ENCODE assay signal across 30 cellular contexts in the genomic region with DNA sequence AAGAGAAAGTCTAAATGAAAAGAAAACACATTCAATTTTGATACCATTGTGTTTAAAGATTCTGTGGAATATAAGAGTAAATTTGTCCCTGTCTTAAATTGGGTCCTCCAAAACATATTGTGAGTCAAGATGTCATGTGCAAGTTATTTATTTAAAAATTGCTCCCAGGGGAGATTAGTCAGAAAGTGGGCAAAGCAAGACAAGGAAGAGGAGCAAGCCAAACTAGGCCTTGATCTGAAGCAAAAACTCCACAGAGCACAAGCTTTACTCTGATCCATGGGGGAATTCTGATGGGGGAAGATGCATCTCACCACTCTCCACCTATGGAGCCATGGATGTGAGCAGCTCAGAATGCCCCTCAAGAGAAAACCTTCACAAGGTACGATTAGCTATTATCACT.
DNase-seq lines count a peak whose midpoint lies in the region; ATAC-seq, FAIRE-seq and TF ChIP-seq lines count a peak whose summit lies in the region.
"Had no signal": no experiment of that assay in that cellular context is flagged by ENCODE, and none has a peak within 500 bp of the region (broad histone marks: within the 10 kb centered on the region; RNA-seq: fewer than 3 reads in every experiment).

No MANE protein-coding gene starts in this region.

- TF ChIP-seq CTCF in AG09309 (IDR thresholded peaks at IDR 0.05; ENCODE audit: control insufficient read depth, insufficient read depth, low read depth, low read length, missing control alignments): no peak
- TF ChIP-seq CTCF in activated CD8-positive, alpha-beta T cell treated with anti-CD3 and anti-CD28 coated beads for 36 hours (IDR thresholded peaks at IDR 0.05): no peak

- no peak for ATAC-seq in activated CD8-positive, alpha-beta T cell treated with anti-CD3 and anti-CD28 coated beads for 36 hours
- ATAC-seq in HG03521 (IDR thresholded peaks at IDR 0.05; ENCODE audit: unreplicated experiment): no peak
- ATAC-seq: activated CD4-positive, alpha-beta T cell treated with anti-CD3 and anti-CD28 coated beads for 36 hours; activated naive CD4-positive, alpha-beta T cell treated with anti-CD3 and anti-CD28 coated beads, Interleukin-2, amount 50 U/mL, for 72 hours; GM23338; Panc1; right cardiac atrium had no signal

- H2AFZ ChIP-seq in mesenchymal stem cell (ENCODE audit: low read depth, low read length): no peak overlapping the region
- H2AFZ ChIP-seq: GM23338 had no signal

- H3K9ac ChIP-seq in adipocyte (ENCODE audit: low read length): no peak overlapping the region
- H3K9ac ChIP-seq in mesenchymal stem cell (ENCODE audit: low read length): peak overlapping the region; percentile 62
- H3K9ac ChIP-seq: BLaER1 had no signal

- H3K9me3 Mint-ChIP-seq in activated CD4-positive, alpha-beta T cell treated with anti-CD3 and anti-CD28 coated beads, Interleukin-2, amount 10 ng/mL, durations not matched to agents 7 days and 5 days: no peaks in the 10 kb centered on the region
- H3K9me3 Mint-ChIP-seq in activated CD8-positive, alpha-beta T cell treated with anti-CD3 and anti-CD28 coated beads for 36 hours: no peaks in the 10 kb centered on the region
- H3K9me3 Mint-ChIP-seq: GM23338; stimulated activated naive CD8-positive, alpha-beta T cell treated with anti-CD3 and anti-CD28 coated beads, Interleukin-15, Interleukin-2, amounts not matched to agents 100 ng/mL and 50 ng/mL, for 24 hours had no signal

- H3K4me3 Mint-ChIP-seq in activated CD4-positive, alpha-beta T cell treated with anti-CD3 and anti-CD28 coated beads, Interleukin-2, amount 10 ng/mL, durations not matched to agents 7 days and 5 days: no peak overlapping the region
- H3K4me3 Mint-ChIP-seq in activated CD8-positive, alpha-beta T cell treated with anti-CD3 and anti-CD28 coated beads for 36 hours: no peak overlapping the region
- H3K4me3 Mint-ChIP-seq: activated CD4-positive, alpha-beta T cell treated with anti-CD3 and anti-CD28 coated beads for 36 hours; GM23338; stimulated activated naive CD8-positive, alpha-beta T cell treated with anti-CD3 and anti-CD28 coated beads, Interleukin-15, Interleukin-2, amounts not matched to agents 100 ng/mL and 50 ng/mL, for 24 hours had no signal

- POLR2A ChIA-PET in activated CD4-positive, alpha-beta T cell treated with anti-CD3 and anti-CD28 coated beads, Interleukin-2, amount 10 ng/mL, durations not matched to agents 7 days and 5 days (lab: Charles Lee): no interaction called here
- POLR2A ChIA-PET in activated CD8-positive, alpha-beta T cell treated with anti-CD3 and anti-CD28 coated beads for 36 hours (lab: Charles Lee): interaction anchor here (0.6 kb wide), 1 partner anchor 45 kb away, joined by 3 read pairs; no protein-coding TSS in a partner anchor

- intact Hi-C loops in activated CD8-positive, alpha-beta T cell treated with anti-CD3 and anti-CD28 coated beads for 36 hours (cut with micrococcal nuclease): no loop called here

- H3K27ac Mint-ChIP-seq in activated CD4-positive, alpha-beta T cell treated with anti-CD3 and anti-CD28 coated beads, Interleukin-2, amount 10 ng/mL, durations not matched to agents 7 days and 5 days: no peak overlapping the region
- no peak overlapping the region for H3K27ac Mint-ChIP-seq in activated CD8-positive, alpha-beta T cell treated with anti-CD3 and anti-CD28 coated beads for 36 hours
- H3K27ac Mint-ChIP-seq: activated CD4-positive, alpha-beta T cell treated with anti-CD3 and anti-CD28 coated beads for 36 hours; activated naive CD4-positive, alpha-beta T cell treated with anti-CD3 and anti-CD28 coated beads, Interleukin-2, amount 50 U/mL, for 72 hours; GM23338; naive B cell; stimulated activated naive CD8-positive, alpha-beta T cell treated with anti-CD3 and anti-CD28 coated beads, Interleukin-15, Interleukin-2, amounts not matched to agents 100 ng/mL and 50 ng/mL, for 24 hours had no signal

- H3K4ac ChIP-seq in mesenchymal stem cell (ENCODE audit: low read depth in 1 of 2, low read length in 2 of 2): no peak overlapping the region

- no peak overlapping the region for H3K4me2 ChIP-seq in mesenchymal stem cell (ENCODE audit: low read length, poor library complexity, severe bottlenecking)
- H3K4me2 ChIP-seq: BLaER1, GM23338 had no signal

- H3K36me3 ChIP-seq in adipocyte (ENCODE audit: control insufficient read depth, insufficient read depth, low read length, severe bottlenecking) (no peaks in the 10 kb centered on the region), mesenchymal stem cell (ENCODE audit: control insufficient read depth in 1 of 2, insufficient read depth in 2 of 2, low read depth in 1 of 2, low read length in 2 of 2) (no peaks in the 10 kb centered on the region)
- H3K36me3 ChIP-seq: BLaER1, breast epithelium, heart left ventricle, vagina had no signal

- H4K8ac ChIP-seq in mesenchymal stem cell (ENCODE audit: low read length): no peak overlapping the region

- no peak overlapping the region for H3K27ac ChIP-seq in mesenchymal stem cell (ENCODE audit: low read length, poor library complexity, severe bottlenecking)
- H3K27ac ChIP-seq: BLaER1, breast epithelium, heart left ventricle, vagina, VCaP had no signal

- 90% methylated on average over 1 of the region's 1 CpG for WGBS in mesenchymal stem cell

- no peak overlapping the region for H2BK15ac ChIP-seq in mesenchymal stem cell (ENCODE audit: low read depth, poor library complexity, severe bottlenecking)

- H3K4me1 ChIP-seq in adipocyte (ENCODE audit: control insufficient read depth, insufficient read depth, low read length): peaks cover 12% of the 10 kb centered on the region
- H3K4me1 ChIP-seq in mesenchymal stem cell (ENCODE audit: control insufficient read depth, insufficient read depth, low read depth, low read length): no peaks in the 10 kb centered on the region
- H3K4me1 ChIP-seq: BLaER1, breast epithelium, vagina had no signal

- H4K91ac ChIP-seq in mesenchymal stem cell (ENCODE audit: low read length): no peak overlapping the region

- FAIRE-seq in H54 (lab: Jason Lieb, UNC): peak; percentile 36
- FAIRE-seq: A204.1, G401.6 had no signal

- no peak overlapping the region for H2BK5ac ChIP-seq in mesenchymal stem cell (ENCODE audit: low read depth, low read length, poor library complexity, severe bottlenecking)

- H3K27me3 Mint-ChIP-seq in activated CD4-positive, alpha-beta T cell treated with anti-CD3 and anti-CD28 coated beads, Interleukin-2, amount 10 ng/mL, durations not matched to agents 7 days and 5 days: no peaks in the 10 kb centered on the region
- peaks cover 2% of the 10 kb centered on the region for H3K27me3 Mint-ChIP-seq in activated CD8-positive, alpha-beta T cell treated with anti-CD3 and anti-CD28 coated beads for 36 hours
- H3K27me3 Mint-ChIP-seq: activated CD4-positive, alpha-beta T cell treated with anti-CD3 and anti-CD28 coated beads for 36 hours; naive B cell; stimulated activated naive CD8-positive, alpha-beta T cell treated with anti-CD3 and anti-CD28 coated beads, Interleukin-15, Interleukin-2, amounts not matched to agents 100 ng/mL and 50 ng/mL, for 24 hours had no signal

- CTCF ChIA-PET in activated CD4-positive, alpha-beta T cell treated with anti-CD3 and anti-CD28 coated beads, Interleukin-2, amount 10 ng/mL, durations not matched to agents 7 days and 5 days (lab: Charles Lee): interaction anchor here (0.6 to 1.5 kb wide), 2 partner anchors 9 to 39 kb away, joined by 4 to 5 read pairs; no protein-coding TSS in a partner anchor
- CTCF ChIA-PET in activated CD8-positive, alpha-beta T cell treated with anti-CD3 and anti-CD28 coated beads for 36 hours (lab: Charles Lee): interaction anchor here (1.4 kb wide), 1 partner anchor 13 kb away, joined by 3 read pairs; no protein-coding TSS in a partner anchor

- no peaks in the 10 kb centered on the region for H3K4me1 Mint-ChIP-seq in activated CD4-positive, alpha-beta T cell treated with anti-CD3 and anti-CD28 coated beads, Interleukin-2, amount 10 ng/mL, durations not matched to agents 7 days and 5 days
- no peaks in the 10 kb centered on the region for H3K4me1 Mint-ChIP-seq in activated CD8-positive, alpha-beta T cell treated with anti-CD3 and anti-CD28 coated beads for 36 hours (ENCODE audit: low read depth)
- H3K4me1 Mint-ChIP-seq: activated CD4-positive, alpha-beta T cell treated with anti-CD3 and anti-CD28 coated beads for 36 hours; naive B cell had no signal

- no peaks in the 10 kb centered on the region for H3K79me1 ChIP-seq in mesenchymal stem cell (replicated peaks; ENCODE audit: low read length, poor library complexity, severe bottlenecking)

- no peaks in the 10 kb centered on the region for H3K36me3 Mint-ChIP-seq in activated CD4-positive, alpha-beta T cell treated with anti-CD3 and anti-CD28 coated beads, Interleukin-2, amount 10 ng/mL, durations not matched to agents 7 days and 5 days (ENCODE audit: low read depth)
- no peaks in the 10 kb centered on the region for H3K36me3 Mint-ChIP-seq in activated CD8-positive, alpha-beta T cell treated with anti-CD3 and anti-CD28 coated beads for 36 hours (ENCODE audit: low read depth)
- H3K36me3 Mint-ChIP-seq: activated naive CD4-positive, alpha-beta T cell treated with anti-CD3 and anti-CD28 coated beads, Interleukin-2, amount 50 U/mL, for 72 hours; naive B cell had no signal

- no peak overlapping the region for H2BK120ac ChIP-seq in mesenchymal stem cell (ENCODE audit: low read depth, low read length)

- no peak overlapping the region for H2AK5ac ChIP-seq in mesenchymal stem cell (ENCODE audit: low read length, severe bottlenecking)

- DNase-seq in AG09309 (ENCODE audit: low read depth): peak; percentile 17
- no peak for DNase-seq in H54 (ENCODE audit: insufficient read length, low spot score)
- peak; percentile 29 for DNase-seq in adipocyte (ENCODE audit: low read depth)
- DNase-seq in mesenchymal stem cell: no peak
- DNase-seq in activated CD4-positive, alpha-beta T cell treated with anti-CD3 and anti-CD28 coated beads, Interleukin-2, amount 10 ng/mL, durations not matched to agents 7 days and 5 days: no peak
- DNase-seq in H4 (ENCODE audit: low spot score): no peak
- no peak for DNase-seq in activated CD8-positive, alpha-beta T cell treated with anti-CD3 and anti-CD28 coated beads for 36 hours
- DNase-seq: activated CD4-positive, alpha-beta T cell treated with anti-CD3 and anti-CD28 coated beads for 36 hours; activated CD8-positive, alpha-beta memory T cell treated with anti-CD3 and anti-CD28 coated beads for 24 hours; activated T-cell treated with anti-CD3 and anti-CD28 coated beads for 4 hours; heart left ventricle; islet precursor cell; naive B cell; NCI-H1436 treated with DMSO at 0.1 percent for 48 hours; NCI-H446; NCI-H748 treated with DMSO at 0.1 percent for 48 hours; right cardiac atrium; SHP77 treated with DMSO at 0.1 percent for 48 hours; stimulated activated CD4-positive, alpha-beta T cell treated with anti-CD3 and anti-CD28 coated beads, Interleukin-2, amount 100 ng/mL, for 24 hours had no signal

- H3K23ac ChIP-seq in mesenchymal stem cell (ENCODE audit: low read length in 2 of 2): no peak overlapping the region

- no peak overlapping the region for H3K4me3 ChIP-seq in AG09309 (ENCODE audit: control insufficient read depth, low read depth, low read length)
- H3K4me3 ChIP-seq in adipocyte (ENCODE audit: low read length): peak overlapping the region; percentile 8
- H3K4me3 ChIP-seq in mesenchymal stem cell (ENCODE audit: insufficient read depth in 1 of 2, low read depth in 1 of 2, low read length in 2 of 2): peak overlapping the region in 1 of 2 experiments; percentile 16
- H3K4me3 ChIP-seq: BLaER1, breast epithelium, GM23338, heart left ventricle, vagina had no signal

- H3K18ac ChIP-seq in mesenchymal stem cell (ENCODE audit: low read depth in 1 of 2, low read length in 2 of 2): peak overlapping the region in 1 of 2 experiments; percentile 29

- H3K27me3 ChIP-seq in adipocyte (replicated peaks; ENCODE audit: control insufficient read depth, insufficient read depth, low read length) (no peaks in the 10 kb centered on the region), mesenchymal stem cell (ENCODE audit: control insufficient read depth in 1 of 2, insufficient read depth in 1 of 2, low read length in 2 of 2) (no peaks in the 10 kb centered on the region)
- H3K27me3 ChIP-seq: BLaER1, breast epithelium, heart left ventricle, vagina had no signal

- H3K9me3 ChIP-seq in adipocyte (ENCODE audit: control insufficient read depth, low read length): no peaks in the 10 kb centered on the region
- H3K9me3 ChIP-seq in mesenchymal stem cell (ENCODE audit: control insufficient read depth, low read length): no peaks in the 10 kb centered on the region
- H3K9me3 ChIP-seq: BLaER1, breast epithelium, heart left ventricle, vagina had no signal

- no peak overlapping the region for H3K14ac ChIP-seq in mesenchymal stem cell (ENCODE audit: low read length in 2 of 2)

- H2BK12ac ChIP-seq in mesenchymal stem cell (ENCODE audit: low read length in 2 of 2): no peak overlapping the region

- no peak for TF ChIP-seq POLR2A in H54 (IDR thresholded peaks at IDR 0.05; ENCODE audit: low read depth, low read length)

Comparison
In these comparisons a context has a peak if more than half of its experiments do, and no peak if none do; other contexts are left out.
1. DNase-seq: peak in AG09309 (single experiment) and adipocyte (single experiment); none in H54 (single experiment), mesenchymal stem cell (single experiment), activated CD4-positive, alpha-beta T cell treated with anti-CD3 and anti-CD28 coated beads, Interleukin-2, amount 10 ng/mL, durations not matched to agents 7 days and 5 days (single experiment), H4 (single experiment) and activated CD8-positive, alpha-beta T cell treated with anti-CD3 and anti-CD28 coated beads for 36 hours (single experiment).